In the genomic region with DNA sequence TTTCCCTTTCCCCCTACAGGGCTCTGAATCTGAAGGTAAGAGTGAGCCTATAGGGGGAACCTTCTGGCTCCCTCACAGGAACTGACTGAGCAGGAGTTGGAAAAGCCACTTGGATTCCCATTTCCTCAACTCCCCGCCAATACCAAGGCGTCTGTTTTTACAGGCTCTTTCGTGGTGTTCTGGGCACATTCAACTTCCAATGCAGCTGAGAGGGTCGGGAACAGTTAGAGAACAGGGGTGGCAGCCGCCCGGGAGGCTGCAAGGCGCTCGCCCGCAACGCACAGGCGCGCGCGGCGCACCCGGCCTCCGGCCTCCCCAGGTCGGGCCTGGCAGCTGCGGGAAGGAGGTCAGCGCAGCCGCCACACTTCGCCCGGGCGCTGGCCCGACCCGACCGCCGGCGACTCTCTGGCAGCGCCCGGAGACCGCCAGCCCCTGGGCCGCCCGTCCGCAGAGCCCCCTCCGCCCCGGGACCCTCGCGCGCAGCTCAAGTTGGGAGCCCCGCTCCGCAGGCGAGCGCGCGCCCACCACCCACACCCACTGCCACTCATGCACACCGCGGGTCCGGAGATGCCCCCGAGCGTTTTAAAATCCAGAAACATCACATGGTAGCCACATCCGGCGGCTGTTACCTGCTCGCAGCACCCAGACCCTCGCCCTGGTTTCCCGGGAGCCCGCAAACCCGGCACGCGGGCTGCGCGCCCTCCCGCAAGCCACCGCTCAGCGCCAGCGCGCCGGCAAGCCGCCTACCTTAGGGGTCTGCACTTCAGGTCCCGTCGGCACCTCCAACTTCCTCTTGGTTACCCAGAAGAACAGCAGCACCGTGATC, we compare ENCODE assay signal across 8 cellular contexts. TPM values are rescaled to one million over a fixed set of nuclear protein-coding genes. Genes with fewer than 3 reads are reported as not detected.
A peak's percentile ranks its signal among the peaks of the same experiment; 100 is the strongest.
DNase-seq lines count a peak whose midpoint lies in the region; ATAC-seq and TF ChIP-seq lines count a peak whose summit lies in the region.

No MANE protein-coding gene starts in this region.

- H3K4me1 Mint-ChIP-seq in activated CD4-positive, alpha-beta T cell treated with anti-CD3 and anti-CD28 coated beads for 36 hours: peaks cover 7% of the 10 kb centered on the region
- H3K4me1 Mint-ChIP-seq in neural crest cell: peaks cover 13% of the 10 kb centered on the region

- peak overlapping the region; percentile 66 for H3K4me3 ChIP-seq in PC-9
- peak overlapping the region; percentile 65 to 71 for H3K4me3 ChIP-seq in esophagus (ENCODE audit: low read depth in 1 of 2, low read length in 2 of 2)

- H3K9me3 ChIP-seq in PC-9 (ENCODE audit: insufficient read depth, low read depth) (no peaks in the 10 kb centered on the region), esophagus (ENCODE audit: control insufficient read depth in 2 of 2, insufficient read depth in 1 of 2, low read depth in 1 of 2, low read length in 1 of 2) (no peaks in the 10 kb centered on the region)

- no peak for ATAC-seq in activated CD4-positive, alpha-beta T cell treated with anti-CD3 and anti-CD28 coated beads for 36 hours

- H3K36me3 ChIP-seq in PC-9 (ENCODE audit: low read depth): no peaks in the 10 kb centered on the region
- no peaks in the 10 kb centered on the region for H3K36me3 ChIP-seq in esophagus (ENCODE audit: control insufficient read depth in 2 of 2, insufficient read depth in 2 of 2, low read length in 1 of 2)

- H3K4me1 ChIP-seq in PC-9 (replicated peaks; ENCODE audit: insufficient read depth) (peaks cover 45% of the 10 kb centered on the region), esophagus (ENCODE audit: control insufficient read depth in 2 of 2, insufficient read depth in 2 of 2, low read length in 1 of 2) (peaks cover 0 to 2% of the 10 kb centered on the region in 2 donors)

- peaks cover 35% of the 10 kb centered on the region for H3K27me3 Mint-ChIP-seq in activated CD4-positive, alpha-beta T cell treated with anti-CD3 and anti-CD28 coated beads for 36 hours
- peaks cover 91% of the 10 kb centered on the region for H3K27me3 Mint-ChIP-seq in neural crest cell (ENCODE audit: low read depth)

- peak overlapping the region; percentile 76 for H3K4me2 ChIP-seq in PC-9

- H3K9me3 Mint-ChIP-seq in activated CD4-positive, alpha-beta T cell treated with anti-CD3 and anti-CD28 coated beads for 36 hours (ENCODE audit: low read depth): no peaks in the 10 kb centered on the region
- no peaks in the 10 kb centered on the region for H3K9me3 Mint-ChIP-seq in neural crest cell

- 1 to 2% methylated on average over 52 to 72 of the region's 72 CpGs for WGBS in esophagus, 2 donors

- H2AFZ ChIP-seq in PC-9: peak overlapping the region; percentile 91

- H3K4me3 Mint-ChIP-seq in activated CD4-positive, alpha-beta T cell treated with anti-CD3 and anti-CD28 coated beads for 36 hours: peak overlapping the region; percentile 64
- H3K4me3 Mint-ChIP-seq in neural crest cell: peak overlapping the region; percentile 83

- H3K27me3 ChIP-seq in PC-9 (ENCODE audit: insufficient read depth, low read depth) (no peaks in the 10 kb centered on the region), esophagus (ENCODE audit: control insufficient read depth in 1 of 2, insufficient read depth in 2 of 2, low read length in 2 of 2) (no peaks in the 10 kb centered on the region)

- POLR2A ChIA-PET in activated CD4-positive, alpha-beta T cell treated with anti-CD3 and anti-CD28 coated beads for 36 hours (lab: Charles Lee): no interaction called here
- POLR2A ChIA-PET in PC-9 (lab: Charles Lee; ENCODE audit: unreplicated experiment): no interaction called here

- intact Hi-C loops in activated CD4-positive, alpha-beta T cell treated with anti-CD3 and anti-CD28 coated beads for 36 hours (cut with DNase I, micrococcal nuclease): loop anchor here in 1 of 2 experiments (1.0 to 10.0 kb wide), 4 partner anchors 33 to 423 kb away; no protein-coding TSS in a partner anchor
- intact Hi-C loops in PC-9 (cut with micrococcal nuclease; ENCODE audit: unreplicated experiment): loop anchor here (10.0 kb wide), 1 partner anchor 263 kb away; no protein-coding TSS in a partner anchor

- no peak for TF ChIP-seq CTCF in PC-9 (conservative IDR thresholded peaks at IDR 0.05)
- TF ChIP-seq CTCF in neural crest cell (conservative IDR thresholded peaks at IDR 0.05): no peak

- no peaks in the 10 kb centered on the region for H4K20me1 ChIP-seq in PC-9 (ENCODE audit: insufficient read depth)

- no peak overlapping the region for H3K27ac Mint-ChIP-seq in activated CD4-positive, alpha-beta T cell treated with anti-CD3 and anti-CD28 coated beads for 36 hours
- no peak overlapping the region for H3K27ac Mint-ChIP-seq in neural crest cell (ENCODE audit: unreplicated experiment)

- H3F3A ChIP-seq in PC-9 (ENCODE audit: insufficient read depth, low read depth): peaks cover 31% of the 10 kb centered on the region

- H3K27ac ChIP-seq in PC-9 (peak overlapping the region; percentile 36; the same call in 1 of the 2 replicates), esophagus (ENCODE audit: low read depth in 2 of 2, low read length in 1 of 2) (no peak overlapping the region)

- no peaks in the 10 kb centered on the region for H3K9me2 ChIP-seq in PC-9 (ENCODE audit: insufficient read depth)

- DNase-seq in activated CD4-positive, alpha-beta T cell treated with anti-CD3 and anti-CD28 coated beads for 36 hours: peak; percentile 18
- DNase-seq in activated CD4-positive, alpha-beta T cell treated with anti-CD3 and anti-CD28 coated beads for 4 hours: no peak
- peak in 1 of 2 experiments; percentile 2 for DNase-seq in PC-9
- DNase-seq in neural crest cell (ENCODE audit: low read depth, low spot score): no peak
- no peak for DNase-seq in superior temporal gyrus (ENCODE audit: extremely low spot score)
- DNase-seq in NCI-H1436 treated with DMSO at 0.1 percent for 48 hours (lab: John Stamatoyannopoulos, UW): no peak
- DNase-seq in Kasumi-1 (lab: John Stamatoyannopoulos, UW): no peak

- no TSS peak for BruUV-seq in PC-9 (replicated peaks; lab: Mats Ljungman, UMichigan)

- CTCF ChIA-PET in activated CD4-positive, alpha-beta T cell treated with anti-CD3 and anti-CD28 coated beads for 36 hours (lab: Charles Lee): interaction anchor here (0.7 to 1.7 kb wide), 5 partner anchors 54 to 1804 kb away, joined by 3 to 5 read pairs (median 3); no protein-coding TSS in a partner anchor
- CTCF ChIA-PET in PC-9 (lab: Charles Lee): interaction anchor here (0.8 kb wide), 1 partner anchor 196 kb away, joined by 3 read pairs; no protein-coding TSS in a partner anchor

- H3K36me3 Mint-ChIP-seq in activated CD4-positive, alpha-beta T cell treated with anti-CD3 and anti-CD28 coated beads for 36 hours (ENCODE audit: low read depth): no peaks in the 10 kb centered on the region
- no peaks in the 10 kb centered on the region for H3K36me3 Mint-ChIP-seq in neural crest cell (ENCODE audit: low read depth)

- peaks cover 49% of the 10 kb centered on the region for H3K79me2 ChIP-seq in PC-9 (ENCODE audit: low read depth)

RNA-seq across cellular contexts. Expression of gene GALNT14, which starts 0.8 kb away (rescaled TPM):
- under 1 TPM; 0.48 to 0.83 TPM for total RNA-seq in activated CD4-positive, alpha-beta T cell treated with anti-CD3 and anti-CD28 coated beads for 36 hours
- total RNA-seq in PC-9 (2021) (2.4 and 3.1 TPM in 2 replicates), neural crest cell (1.4 and 1.5 TPM in 2 replicates)
- 10 to 100 TPM; 17.2 to 23.5 TPM for polyA plus RNA-seq in esophagus
